Comparison of ENCODE assay signal across 20 cellular contexts in genomic region chr4:20662851-20663250, GRCh38. TPM values are rescaled to one million over a fixed set of nuclear protein-coding genes. Genes with fewer than 3 reads are reported as not detected.
A peak's percentile ranks its signal among the peaks of the same experiment; 100 is the strongest.
DNase-seq lines count a peak whose midpoint lies in the region; ATAC-seq and TF ChIP-seq lines count a peak whose summit lies in the region.
"Had no signal": no experiment of that assay in that cellular context is flagged by ENCODE, and none has a peak within 500 bp of the region (broad histone marks: within the 10 kb centered on the region; RNA-seq: fewer than 3 reads in every experiment).

No MANE protein-coding gene starts in this region.

- H3K4me1 ChIP-seq in ACC112 (ENCODE audit: control insufficient read depth, insufficient read depth, low read length, unreplicated experiment), result peaks cover 13% of the 10 kb centered on the region
- H3K4me1 ChIP-seq: prostate gland had no signal

- DNase-seq in LHCN-M2 (ENCODE audit: low read depth), result peak; percentile 82
- peak; percentile 69 for DNase-seq in astrocyte of the spinal cord (ENCODE audit: low read depth, low spot score)
- peak; percentile 47 for DNase-seq in iris pigment epithelial cell (ENCODE audit: low read depth)
- no peak for DNase-seq in activated T-cell treated with anti-CD3 and anti-CD28 coated beads for 4 hours
- DNase-seq in G401 (ENCODE audit: low spot score), result no peak
- DNase-seq: activated T-cell treated with anti-CD3 and anti-CD28 coated beads, Interleukin-2, amount 50 U/mL, for 48 hours; CD4-positive, CD25-positive, alpha-beta regulatory T cell; DMS53; effector CD4-positive, alpha-beta T cell; hippocampal formation; mesenchymal stem cell; natural killer cell; NCI-H1694; NCI-H345; T-helper 1 cell had no signal

- H3K27me3 ChIP-seq in ACC112 (ENCODE audit: insufficient read depth, low read length), result no peaks in the 10 kb centered on the region

- H3K27ac ChIP-seq in ACC112 (ENCODE audit: low read depth, low read length), result peak overlapping the region; percentile 24; the same call in 1 of the 2 replicates
- H3K27ac ChIP-seq: prostate gland had no signal

- in situ Hi-C loops in astrocyte of the spinal cord (cut with HindIII; ENCODE audit: low sequenced_read_pairs) (no loop called here), G401 (cut with HindIII; ENCODE audit: low sequenced_read_pairs) (no loop called here)

- no peaks in the 10 kb centered on the region for H3K79me2 ChIP-seq in ACC112 (ENCODE audit: control insufficient read depth, insufficient read depth, low read length, unreplicated experiment)

- no peak for TF ChIP-seq CTCF in astrocyte of the spinal cord (IDR thresholded peaks at IDR 0.05; ENCODE audit: low read depth, low read length)

- H3K36me3 ChIP-seq in ACC112 (ENCODE audit: insufficient read depth, low read length), result no peaks in the 10 kb centered on the region
- H3K36me3 ChIP-seq: prostate gland had no signal

- H3K4me3 ChIP-seq in ACC112 (ENCODE audit: low read depth, low read length), result no peak overlapping the region
- no peak overlapping the region for H3K4me3 ChIP-seq in astrocyte of the spinal cord (ENCODE audit: low read depth, low read length)
- H3K4me3 ChIP-seq: prostate gland had no signal

- ATAC-seq in GM18861 (IDR thresholded peaks at IDR 0.05; ENCODE audit: unreplicated experiment) (no peak), HG03039 (IDR thresholded peaks at IDR 0.05; ENCODE audit: unreplicated experiment) (no peak)
- ATAC-seq: natural killer cell, Right ventricle myocardium inferior had no signal

- H2AFZ ChIP-seq in ACC112 (ENCODE audit: low read length, unreplicated experiment), result no peak overlapping the region

RNA-seq across cellular contexts. Expression of gene PACRGL, which starts 37.4 kb away (rescaled TPM):
- 19.2 and 19.6 TPM in 2 replicates for total RNA-seq in LHCN-M2 (2014; rRNA removed)
- polyA plus RNA-seq in LHCN-M2 (2012), result 6.1 TPM
- 13.9 and 35.8 TPM in 2 replicates for total RNA-seq in G401 (2014; rRNA removed; shearing (Covaris generic))

Comparison
In these comparisons a context has a peak if more than half of its experiments do, and no peak if none do; other contexts are left out.
1. DNase-seq: peak in LHCN-M2 (single experiment), astrocyte of the spinal cord (single experiment) and iris pigment epithelial cell (single experiment); none in activated T-cell treated with anti-CD3 and anti-CD28 coated beads for 4 hours (single experiment) and G401 (single experiment).